1 cellular context compared by ENCODE assay signal in genomic region chr9:36399980-36400331, GRCh38.
TF ChIP-seq lines count a peak whose summit lies in the region.

Gene RNF38 (minus strand): TSS chr9:36400269. CDS start chr9:36400108, 161 bp downstream.

TF ChIP-seq in GM12878, 131 proteins besides CTCF, POLR2A, EP300 and RAD21 (continued from another document and continues in another):
- TF ChIP-seq SKIL (IDR thresholded peaks at IDR 0.05; ENCODE audit: low read depth, poor library complexity, severe bottlenecking), result no peak
- TF ChIP-seq CREM (IDR thresholded peaks at IDR 0.05; ENCODE audit: low read depth), result peak; percentile 86
- no peak for TF ChIP-seq CHD2 (IDR thresholded peaks at IDR 0.05; ENCODE audit: borderline replicate concordance, low read depth, low read length)
- TF ChIP-seq ZNF24 (IDR thresholded peaks at IDR 0.05), result no peak
- TF ChIP-seq, protein P1, sequence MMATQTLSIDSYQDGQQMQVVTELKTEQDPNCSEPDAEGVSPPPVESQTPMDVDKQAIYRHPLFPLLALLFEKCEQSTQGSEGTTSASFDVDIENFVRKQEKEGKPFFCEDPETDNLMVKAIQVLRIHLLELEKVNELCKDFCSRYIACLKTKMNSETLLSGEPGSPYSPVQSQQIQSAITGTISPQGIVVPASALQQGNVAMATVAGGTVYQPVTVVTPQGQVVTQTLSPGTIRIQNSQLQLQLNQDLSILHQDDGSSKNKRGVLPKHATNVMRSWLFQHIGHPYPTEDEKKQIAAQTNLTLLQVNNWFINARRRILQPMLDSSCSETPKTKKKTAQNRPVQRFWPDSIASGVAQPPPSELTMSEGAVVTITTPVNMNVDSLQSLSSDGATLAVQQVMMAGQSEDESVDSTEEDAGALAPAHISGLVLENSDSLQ (IDR thresholded peaks at IDR 0.05), result no peak
- TF ChIP-seq NRF1 (conservative IDR thresholded peaks at IDR 0.05; ENCODE audit: low read depth, low read length), result no peak
- peak; percentile 77 for TF ChIP-seq POLR2AphosphoS5 (IDR thresholded peaks at IDR 0.05; ENCODE audit: low read length)
- no peak for TF ChIP-seq CBFB (IDR thresholded peaks at IDR 0.05; ENCODE audit: low read depth)
- no peak for TF ChIP-seq YY1 (IDR thresholded peaks at IDR 0.05; ENCODE audit: low read depth, low read length)
- TF ChIP-seq POLR2AphosphoS2 (IDR thresholded peaks at IDR 0.05; ENCODE audit: low read depth, low read length), result no peak
- TF ChIP-seq GATAD2B (conservative IDR thresholded peaks at IDR 0.05; ENCODE audit: low read depth), result no peak
- TF ChIP-seq RBBP5 (conservative IDR thresholded peaks at IDR 0.05), result no peak
- no peak for TF ChIP-seq GABPA (IDR thresholded peaks at IDR 0.05; ENCODE audit: low read depth)
- no peak for TF ChIP-seq EGR1 (IDR thresholded peaks at IDR 0.05; ENCODE audit: borderline replicate concordance in 1 of 2, low read depth in 2 of 2, low read length in 2 of 2)
- no peak for TF ChIP-seq SMAD5 (IDR thresholded peaks at IDR 0.05; ENCODE audit: low read depth)
- no peak for TF ChIP-seq TARDBP (IDR thresholded peaks at IDR 0.05; ENCODE audit: borderline replicate concordance)
- no peak for TF ChIP-seq MYB (IDR thresholded peaks at IDR 0.05; ENCODE audit: borderline replicate concordance, low read depth, low read length)
- peak; percentile 92 for TF ChIP-seq CREB1 (IDR thresholded peaks at IDR 0.05; ENCODE audit: low read depth)
- TF ChIP-seq SPI1 (IDR thresholded peaks at IDR 0.05; ENCODE audit: borderline replicate concordance, insufficient read depth, low read depth, low read length), result no peak; the same call in 1 of the 2 replicates
- TF ChIP-seq DPF2 (IDR thresholded peaks at IDR 0.05), result no peak
- no peak for TF ChIP-seq KAT2A (conservative IDR thresholded peaks at IDR 0.05; ENCODE audit: control insufficient read depth, low read depth, low read length)
- no peak for TF ChIP-seq RFX5 (IDR thresholded peaks at IDR 0.05; ENCODE audit: low read depth, low read length)
- no peak for TF ChIP-seq SIX5 (IDR thresholded peaks at IDR 0.05; ENCODE audit: low read depth, low read length, severe bottlenecking)
- TF ChIP-seq JUNB (IDR thresholded peaks at IDR 0.05), result no peak
- TF ChIP-seq ATF7 (IDR thresholded peaks at IDR 0.05; ENCODE audit: low read depth), result peak; percentile 88
- TF ChIP-seq, protein P2, sequence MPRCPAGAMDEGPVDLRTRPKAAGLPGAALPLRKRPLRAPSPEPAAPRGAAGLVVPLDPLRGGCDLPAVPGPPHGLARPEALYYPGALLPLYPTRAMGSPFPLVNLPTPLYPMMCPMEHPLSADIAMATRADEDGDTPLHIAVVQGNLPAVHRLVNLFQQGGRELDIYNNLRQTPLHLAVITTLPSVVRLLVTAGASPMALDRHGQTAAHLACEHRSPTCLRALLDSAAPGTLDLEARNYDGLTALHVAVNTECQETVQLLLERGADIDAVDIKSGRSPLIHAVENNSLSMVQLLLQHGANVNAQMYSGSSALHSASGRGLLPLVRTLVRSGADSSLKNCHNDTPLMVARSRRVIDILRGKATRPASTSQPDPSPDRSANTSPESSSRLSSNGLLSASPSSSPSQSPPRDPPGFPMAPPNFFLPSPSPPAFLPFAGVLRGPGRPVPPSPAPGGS (IDR thresholded peaks at IDR 0.05; ENCODE audit: borderline replicate concordance, insufficient read depth, low read depth, low read length, poor library complexity, severe bottlenecking), result no peak
- no peak for TF ChIP-seq NR2C1 (IDR thresholded peaks at IDR 0.05)
- TF ChIP-seq STAT1 (conservative IDR thresholded peaks at IDR 0.05), result no peak
- TF ChIP-seq NFIC (IDR thresholded peaks at IDR 0.05; ENCODE audit: low read depth, low read length), result no peak
- no peak for TF ChIP-seq IRF3 (IDR thresholded peaks at IDR 0.05)
- TF ChIP-seq SMARCA5 (IDR thresholded peaks at IDR 0.05), result no peak
- no peak for TF ChIP-seq ZNF687 (IDR thresholded peaks at IDR 0.05)
- TF ChIP-seq JUND (IDR thresholded peaks at IDR 0.05; ENCODE audit: low read depth, low read length), result no peak
- TF ChIP-seq, protein P3, sequence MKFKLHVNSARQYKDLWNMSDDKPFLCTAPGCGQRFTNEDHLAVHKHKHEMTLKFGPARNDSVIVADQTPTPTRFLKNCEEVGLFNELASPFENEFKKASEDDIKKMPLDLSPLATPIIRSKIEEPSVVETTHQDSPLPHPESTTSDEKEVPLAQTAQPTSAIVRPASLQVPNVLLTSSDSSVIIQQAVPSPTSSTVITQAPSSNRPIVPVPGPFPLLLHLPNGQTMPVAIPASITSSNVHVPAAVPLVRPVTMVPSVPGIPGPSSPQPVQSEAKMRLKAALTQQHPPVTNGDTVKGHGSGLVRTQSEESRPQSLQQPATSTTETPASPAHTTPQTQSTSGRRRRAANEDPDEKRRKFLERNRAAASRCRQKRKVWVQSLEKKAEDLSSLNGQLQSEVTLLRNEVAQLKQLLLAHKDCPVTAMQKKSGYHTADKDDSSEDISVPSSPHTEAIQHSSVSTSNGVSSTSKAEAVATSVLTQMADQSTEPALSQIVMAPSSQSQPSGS (IDR thresholded peaks at IDR 0.05; ENCODE audit: low read length), result peak; percentile 69
- TF ChIP-seq, protein P4, sequence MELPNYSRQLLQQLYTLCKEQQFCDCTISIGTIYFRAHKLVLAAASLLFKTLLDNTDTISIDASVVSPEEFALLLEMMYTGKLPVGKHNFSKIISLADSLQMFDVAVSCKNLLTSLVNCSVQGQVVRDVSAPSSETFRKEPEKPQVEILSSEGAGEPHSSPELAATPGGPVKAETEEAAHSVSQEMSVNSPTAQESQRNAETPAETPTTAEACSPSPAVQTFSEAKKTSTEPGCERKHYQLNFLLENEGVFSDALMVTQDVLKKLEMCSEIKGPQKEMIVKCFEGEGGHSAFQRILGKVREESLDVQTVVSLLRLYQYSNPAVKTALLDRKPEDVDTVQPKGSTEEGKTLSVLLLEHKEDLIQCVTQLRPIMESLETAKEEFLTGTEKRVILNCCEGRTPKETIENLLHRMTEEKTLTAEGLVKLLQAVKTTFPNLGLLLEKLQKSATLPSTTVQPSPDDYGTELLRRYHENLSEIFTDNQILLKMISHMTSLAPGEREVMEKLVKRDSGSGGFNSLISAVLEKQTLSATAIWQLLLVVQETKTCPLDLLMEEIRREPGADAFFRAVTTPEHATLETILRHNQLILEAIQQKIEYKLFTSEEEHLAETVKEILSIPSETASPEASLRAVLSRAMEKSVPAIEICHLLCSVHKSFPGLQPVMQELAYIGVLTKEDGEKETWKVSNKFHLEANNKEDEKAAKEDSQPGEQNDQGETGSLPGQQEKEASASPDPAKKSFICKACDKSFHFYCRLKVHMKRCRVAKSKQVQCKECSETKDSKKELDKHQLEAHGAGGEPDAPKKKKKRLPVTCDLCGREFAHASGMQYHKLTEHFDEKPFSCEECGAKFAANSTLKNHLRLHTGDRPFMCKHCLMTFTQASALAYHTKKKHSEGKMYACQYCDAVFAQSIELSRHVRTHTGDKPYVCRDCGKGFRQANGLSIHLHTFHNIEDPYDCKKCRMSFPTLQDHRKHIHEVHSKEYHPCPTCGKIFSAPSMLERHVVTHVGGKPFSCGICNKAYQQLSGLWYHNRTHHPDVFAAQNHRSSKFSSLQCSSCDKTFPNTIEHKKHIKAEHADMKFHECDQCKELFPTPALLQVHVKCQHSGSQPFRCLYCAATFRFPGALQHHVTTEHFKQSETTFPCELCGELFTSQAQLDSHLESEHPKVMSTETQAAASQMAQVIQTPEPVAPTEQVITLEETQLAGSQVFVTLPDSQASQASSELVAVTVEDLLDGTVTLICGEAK (IDR thresholded peaks at IDR 0.05; ENCODE audit: borderline replicate concordance), result peak; percentile 66; the same call in 1 of the 2 replicates
- no peak for TF ChIP-seq TCF7 (IDR thresholded peaks at IDR 0.05; ENCODE audit: borderline replicate concordance)
- 0 out of 2 replicates have a peak, but pooled peaks have one; percentile 10 for TF ChIP-seq TAF1 (IDR thresholded peaks at IDR 0.05; ENCODE audit: borderline replicate concordance, low read depth, low read length)
- TF ChIP-seq CBX3 (IDR thresholded peaks at IDR 0.05; ENCODE audit: borderline replicate concordance, low read depth), result no peak
- TF ChIP-seq, protein P5, sequence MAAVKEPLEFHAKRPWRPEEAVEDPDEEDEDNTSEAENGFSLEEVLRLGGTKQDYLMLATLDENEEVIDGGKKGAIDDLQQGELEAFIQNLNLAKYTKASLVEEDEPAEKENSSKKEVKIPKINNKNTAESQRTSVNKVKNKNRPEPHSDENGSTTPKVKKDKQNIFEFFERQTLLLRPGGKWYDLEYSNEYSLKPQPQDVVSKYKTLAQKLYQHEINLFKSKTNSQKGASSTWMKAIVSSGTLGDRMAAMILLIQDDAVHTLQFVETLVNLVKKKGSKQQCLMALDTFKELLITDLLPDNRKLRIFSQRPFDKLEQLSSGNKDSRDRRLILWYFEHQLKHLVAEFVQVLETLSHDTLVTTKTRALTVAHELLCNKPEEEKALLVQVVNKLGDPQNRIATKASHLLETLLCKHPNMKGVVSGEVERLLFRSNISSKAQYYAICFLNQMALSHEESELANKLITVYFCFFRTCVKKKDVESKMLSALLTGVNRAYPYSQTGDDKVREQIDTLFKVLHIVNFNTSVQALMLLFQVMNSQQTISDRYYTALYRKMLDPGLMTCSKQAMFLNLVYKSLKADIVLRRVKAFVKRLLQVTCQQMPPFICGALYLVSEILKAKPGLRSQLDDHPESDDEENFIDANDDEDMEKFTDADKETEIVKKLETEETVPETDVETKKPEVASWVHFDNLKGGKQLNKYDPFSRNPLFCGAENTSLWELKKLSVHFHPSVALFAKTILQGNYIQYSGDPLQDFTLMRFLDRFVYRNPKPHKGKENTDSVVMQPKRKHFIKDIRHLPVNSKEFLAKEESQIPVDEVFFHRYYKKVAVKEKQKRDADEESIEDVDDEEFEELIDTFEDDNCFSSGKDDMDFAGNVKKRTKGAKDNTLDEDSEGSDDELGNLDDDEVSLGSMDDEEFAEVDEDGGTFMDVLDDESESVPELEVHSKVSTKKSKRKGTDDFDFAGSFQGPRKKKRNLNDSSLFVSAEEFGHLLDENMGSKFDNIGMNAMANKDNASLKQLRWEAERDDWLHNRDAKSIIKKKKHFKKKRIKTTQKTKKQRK (IDR thresholded peaks at IDR 0.05; ENCODE audit: low read depth, low read length), result no peak
- 0 out of 2 replicates have a peak, but pooled peaks have one; percentile 36 for TF ChIP-seq FOXM1 (IDR thresholded peaks at IDR 0.05; ENCODE audit: low read depth, low read length)
- no peak for TF ChIP-seq MYC (IDR thresholded peaks at IDR 0.05; ENCODE audit: insufficient read depth, insufficient read length, insufficient replicate concordance, low read length, severe bottlenecking)
- TF ChIP-seq ZNF274 (IDR thresholded peaks at IDR 0.05; ENCODE audit: insufficient read depth, insufficient read length), result no peak
- 0 out of 2 replicates have a peak, but pooled peaks have one; percentile 18 for TF ChIP-seq MLLT1 (IDR thresholded peaks at IDR 0.05)
- TF ChIP-seq BRCA1 (IDR thresholded peaks at IDR 0.05; ENCODE audit: low read depth, low read length), result no peak
